18 cellular contexts compared by ENCODE assay signal in genomic region chr17:82464567-82464929, GRCh38. TPM values are rescaled to one million over a fixed set of nuclear protein-coding genes. Genes with fewer than 3 reads are reported as not detected.
A peak's percentile ranks its signal among the peaks of the same experiment; 100 is the strongest.
DNase-seq lines count a peak whose midpoint lies in the region; ATAC-seq and TF ChIP-seq lines count a peak whose summit lies in the region.
"Had no signal": no experiment of that assay in that cellular context is flagged by ENCODE, and none has a peak within 500 bp of the region (broad histone marks: within the 10 kb centered on the region; RNA-seq: fewer than 3 reads in every experiment).

No MANE protein-coding gene starts in this region.

- H3K4me3 ChIP-seq in left ventricle myocardium inferior = peak overlapping the region; percentile 9
- no peak overlapping the region for H3K4me3 ChIP-seq in gastroesophageal sphincter
- H3K4me3 ChIP-seq: K562, PC-9, SJSA1 had no signal

- no peak for TF ChIP-seq EP300 in gastroesophageal sphincter (IDR thresholded peaks at IDR 0.05)

- no peak for TF ChIP-seq CTCF in left ventricle myocardium inferior (IDR thresholded peaks at IDR 0.05; ENCODE audit: borderline replicate concordance)
- no peak for TF ChIP-seq CTCF in RWPE1 (conservative IDR thresholded peaks at IDR 0.05; ENCODE audit: low read depth)
- no peak for TF ChIP-seq CTCF in gastroesophageal sphincter (IDR thresholded peaks at IDR 0.05)

- TF ChIP-seq POLR2A in gastroesophageal sphincter (IDR thresholded peaks at IDR 0.05) = no peak

- peaks cover 100% of the 10 kb centered on the region for H3K36me3 Mint-ChIP-seq in activated T-helper 17 cell treated with anti-CD3 and anti-CD28 coated beads, Interleukin-2, amount 50 U/mL, for 72 hours (ENCODE audit: low read depth)
- H3K36me3 Mint-ChIP-seq in stimulated activated effector memory CD8-positive, alpha-beta T cell treated with anti-CD3 and anti-CD28 coated beads, Interleukin-12 subunit alpha, Interleukin-12 subunit beta, amount 100 ng/mL, for 72 hours = peaks cover 98% of the 10 kb centered on the region

- H3K36me3 ChIP-seq in left ventricle myocardium inferior (peaks cover 92% of the 10 kb centered on the region), gastroesophageal sphincter (peaks cover 0 to 97% of the 10 kb centered on the region in 2 donors)

- ATAC-seq in activated T-helper 17 cell treated with anti-CD3 and anti-CD28 coated beads, Interleukin-2, amount 50 U/mL, for 72 hours (replicated peaks) = no peak
- ATAC-seq in stimulated activated effector memory CD8-positive, alpha-beta T cell treated with anti-CD3 and anti-CD28 coated beads, Interleukin-12 subunit alpha, Interleukin-12 subunit beta, amount 100 ng/mL, for 72 hours = no peak
- ATAC-seq in HG03196 (IDR thresholded peaks at IDR 0.05; ENCODE audit: unreplicated experiment) = no peak
- ATAC-seq in gastroesophageal sphincter = no peak
- ATAC-seq: K562 had no signal

- peaks cover 48% of the 10 kb centered on the region for H3K4me1 ChIP-seq in left ventricle myocardium inferior
- peaks cover 0 to 40% (median 5%) of the 10 kb centered on the region in 3 donors for H3K4me1 ChIP-seq in gastroesophageal sphincter

- intact Hi-C loops in left ventricle myocardium inferior (cut with micrococcal nuclease) = no loop called here
- intact Hi-C loops in cardiac septum (cut with DNase I) = no loop called here

- WGBS in gastroesophageal sphincter (ENCODE audit: low coverage in 1 of 2), 2 donors = 62 to 90% methylated on average over 4 to 9 of the region's 11 CpGs

- no peaks in the 10 kb centered on the region for H3K27me3 Mint-ChIP-seq in activated T-helper 17 cell treated with anti-CD3 and anti-CD28 coated beads, Interleukin-2, amount 50 U/mL, for 72 hours
- H3K27me3 Mint-ChIP-seq: CD8-positive, alpha-beta memory T cell had no signal

- no peaks in the 10 kb centered on the region for H3K9me3 ChIP-seq in left ventricle myocardium inferior (replicated peaks)
- H3K9me3 ChIP-seq in gastroesophageal sphincter = no peaks in the 10 kb centered on the region
- H3K9me3 ChIP-seq: SJSA1 had no signal

- H3K4me1 Mint-ChIP-seq in activated T-helper 17 cell treated with anti-CD3 and anti-CD28 coated beads, Interleukin-2, amount 50 U/mL, for 72 hours = peaks cover 22% of the 10 kb centered on the region
- H3K4me1 Mint-ChIP-seq in stimulated activated effector memory CD8-positive, alpha-beta T cell treated with anti-CD3 and anti-CD28 coated beads, Interleukin-12 subunit alpha, Interleukin-12 subunit beta, amount 100 ng/mL, for 72 hours = peaks cover 36% of the 10 kb centered on the region

- POLR2A ChIA-PET in RWPE1 (lab: Yijun Ruan, JAX; ENCODE audit: low non-redundant PET) = no interaction called here

- H3K27ac ChIP-seq in left ventricle myocardium inferior (replicated peaks) (peak overlapping the region; percentile 70), RWPE1 (peak overlapping the region; percentile 16), gastroesophageal sphincter (no peak overlapping the region)
- H3K27ac ChIP-seq: PC-9, SJSA1 had no signal

- CTCF ChIA-PET in RWPE1 (lab: Yijun Ruan, JAX) = interaction anchor here (0.6 kb wide), 1 partner anchor 90 kb away, joined by 3 read pairs; no protein-coding TSS in a partner anchor

- no peak overlapping the region for H3K4me3 Mint-ChIP-seq in activated T-helper 17 cell treated with anti-CD3 and anti-CD28 coated beads, Interleukin-2, amount 50 U/mL, for 72 hours
- no peak overlapping the region for H3K4me3 Mint-ChIP-seq in stimulated activated effector memory CD8-positive, alpha-beta T cell treated with anti-CD3 and anti-CD28 coated beads, Interleukin-12 subunit alpha, Interleukin-12 subunit beta, amount 100 ng/mL, for 72 hours
- H3K4me3 Mint-ChIP-seq: CD8-positive, alpha-beta memory T cell had no signal

- no peaks in the 10 kb centered on the region for H3K27me3 ChIP-seq in left ventricle myocardium inferior (ENCODE audit: low read depth)
- H3K27me3 ChIP-seq in gastroesophageal sphincter = no peaks in the 10 kb centered on the region
- H3K27me3 ChIP-seq: SJSA1 had no signal

- peak overlapping the region; percentile 28 for H3K27ac Mint-ChIP-seq in activated T-helper 17 cell treated with anti-CD3 and anti-CD28 coated beads, Interleukin-2, amount 50 U/mL, for 72 hours
- H3K27ac Mint-ChIP-seq in stimulated activated effector memory CD8-positive, alpha-beta T cell treated with anti-CD3 and anti-CD28 coated beads, Interleukin-12 subunit alpha, Interleukin-12 subunit beta, amount 100 ng/mL, for 72 hours = peak overlapping the region; percentile 86

- H3K9me3 Mint-ChIP-seq in activated T-helper 17 cell treated with anti-CD3 and anti-CD28 coated beads, Interleukin-2, amount 50 U/mL, for 72 hours = no peaks in the 10 kb centered on the region
- no peaks in the 10 kb centered on the region for H3K9me3 Mint-ChIP-seq in stimulated activated effector memory CD8-positive, alpha-beta T cell treated with anti-CD3 and anti-CD28 coated beads, Interleukin-12 subunit alpha, Interleukin-12 subunit beta, amount 100 ng/mL, for 72 hours
- H3K9me3 Mint-ChIP-seq: CD8-positive, alpha-beta memory T cell had no signal

- no peak for DNase-seq in left ventricle myocardium inferior
- DNase-seq in cardiac septum (ENCODE audit: low spot score) = no peak
- DNase-seq in RWPE1 (ENCODE audit: low spot score) = no peak
- no peak for DNase-seq in stimulated activated effector memory CD8-positive, alpha-beta T cell treated with anti-CD3 and anti-CD28 coated beads, Interleukin-12 subunit alpha, Interleukin-12 subunit beta, amount 100 ng/mL, for 72 hours (ENCODE audit: low spot score in 2 of 2)
- DNase-seq: ACHN; C1 segment of cervical spinal cord; CD8-positive, alpha-beta memory T cell; DMS53; NCI-H146; NCI-H2029 treated with DMSO at 0.1 percent for 48 hours; NCI-H2171; NCI-H526; PC-9 had no signal

RNA-seq across cellular contexts. Expression of gene NARF, which starts 6.0 kb away (rescaled TPM):
- 69.2 TPM for total RNA-seq in left ventricle myocardium inferior
- total RNA-seq in cardiac septum = 49.8 TPM
- total RNA-seq in activated T-helper 17 cell treated with anti-CD3 and anti-CD28 coated beads, Interleukin-2, amount 50 U/mL, for 72 hours = 100 to 1,000 TPM; 164 to 194 TPM
- 10 to 100 TPM; 30.4 to 78.1 (median 44.9) TPM for total RNA-seq in gastroesophageal sphincter

RNA-seq across cellular contexts. Expression of gene CYBC1, which starts 14.0 kb away (rescaled TPM):
- total RNA-seq in left ventricle myocardium inferior (23.8 TPM), cardiac septum (37.4 TPM), gastroesophageal sphincter (10 to 100 TPM; 53.8 to 78.5 (median 59.4) TPM)
- 100 to 1,000 TPM; 297 to 323 TPM for total RNA-seq in activated T-helper 17 cell treated with anti-CD3 and anti-CD28 coated beads, Interleukin-2, amount 50 U/mL, for 72 hours

RNA-seq across cellular contexts. Expression of gene OGFOD3, which starts 46.2 kb away (rescaled TPM):
- total RNA-seq in left ventricle myocardium inferior (28.0 TPM), cardiac septum (31.3 TPM), gastroesophageal sphincter (10 to 100 TPM; 26.4 to 39.5 (median 28.8) TPM)
- 10 to 100 TPM; 16.2 to 20.7 TPM for total RNA-seq in activated T-helper 17 cell treated with anti-CD3 and anti-CD28 coated beads, Interleukin-2, amount 50 U/mL, for 72 hours

RNA-seq across cellular contexts. Expression of gene HEXD, which starts 46.4 kb away (rescaled TPM):
- total RNA-seq in left ventricle myocardium inferior = 14.1 TPM
- 14.3 TPM for total RNA-seq in cardiac septum
- total RNA-seq in activated T-helper 17 cell treated with anti-CD3 and anti-CD28 coated beads, Interleukin-2, amount 50 U/mL, for 72 hours = 10 to 100 TPM; 25.1 to 31.9 TPM
- total RNA-seq in gastroesophageal sphincter = 10 to 100 TPM; 13.9 to 31.9 (median 19.1) TPM

RNA-seq across cellular contexts. Expression of gene FOXK2, which starts 55.0 kb away (rescaled TPM):
- total RNA-seq in left ventricle myocardium inferior = 41.6 TPM
- 40.2 TPM for total RNA-seq in cardiac septum
- 10 to 100 TPM; 38.2 to 59.4 TPM for total RNA-seq in activated T-helper 17 cell treated with anti-CD3 and anti-CD28 coated beads, Interleukin-2, amount 50 U/mL, for 72 hours
- 10 to 100 TPM; 35.1 to 63.4 (median 52.6) TPM for total RNA-seq in gastroesophageal sphincter

Comparison
In these comparisons a context has a peak if more than half of its experiments do, and no peak if none do; other contexts are left out.
1. H3K27ac ChIP-seq: peak in left ventricle myocardium inferior (single experiment) and RWPE1 (single experiment); none in gastroesophageal sphincter (0 of 4).